Comparison of ENCODE assay signal across 21 cellular contexts in the genomic region with DNA sequence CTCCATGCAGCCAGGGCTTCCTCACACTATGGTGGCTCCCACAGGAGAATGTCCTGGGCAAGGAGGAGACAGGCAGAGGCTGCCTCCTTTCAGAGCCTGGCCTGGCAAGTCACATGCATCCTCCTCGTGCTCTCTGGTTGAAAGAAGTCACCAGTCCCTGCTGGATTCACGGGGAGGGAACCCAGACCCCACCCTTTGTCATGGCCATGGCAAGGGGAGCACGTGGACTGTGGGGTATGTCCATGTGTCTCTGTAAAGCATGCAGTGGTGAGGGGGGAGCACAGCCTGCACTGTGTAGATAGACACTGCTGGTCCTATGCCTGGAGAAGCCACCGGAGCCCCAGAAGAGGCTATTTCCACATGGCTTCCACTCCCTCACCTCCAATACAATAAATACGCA.
"Had no signal": no experiment of that assay in that cellular context is flagged by ENCODE, and none has a peak within 500 bp of the region (broad histone marks: within the 10 kb centered on the region; RNA-seq: fewer than 3 reads in every experiment).

No MANE protein-coding gene starts in this region.

- FAIRE-seq: K562 had no signal

- H3K4me1 Mint-ChIP-seq: IgD-negative memory B cell had no signal

- H3K27ac Mint-ChIP-seq: IgD-negative memory B cell had no signal

- H3K4me2 ChIP-seq: KMS-11 had no signal

- DNase-seq: MV-4-11, NCI-H1048, NCI-H1105 treated with DMSO at 0.1 percent for 48 hours, NCI-H1417 treated with DMSO at 0.1 percent for 48 hours, NCI-H146, NCI-H1694 treated with DMSO at 0.1 percent for 48 hours, NCI-H1930, NCI-H2081, NCI-H2107, NCI-H226, NCI-H446, NCI-H510A, NCI-H524 treated with DMSO at 0.1 percent for 48 hours, NCI-H69, NCI-H774, SHP77 had no signal

- H3K36me3 Mint-ChIP-seq: IgD-negative memory B cell had no signal

- H3K27me3 Mint-ChIP-seq: IgD-negative memory B cell had no signal

- H3K9ac ChIP-seq: KMS-11 had no signal

- H3K4me3 ChIP-seq: K562 had no signal

- H3K27ac ChIP-seq: KMS-11, RWPE1 had no signal

- ATAC-seq: K562, Panc1 had no signal

- H3K4me3 Mint-ChIP-seq: IgD-negative memory B cell had no signal
